Comparison of ENCODE assay signal across 8 cellular contexts in genomic region chr2:172098650-172099471, GRCh38. TPM values are rescaled to one million over a fixed set of nuclear protein-coding genes. Genes with fewer than 3 reads are reported as not detected.
A peak's percentile ranks its signal among the peaks of the same experiment; 100 is the strongest.
DNase-seq lines count a peak whose midpoint lies in the region; TF ChIP-seq lines count a peak whose summit lies in the region.

No MANE protein-coding gene starts in this region.

- H2AFZ ChIP-seq in neural cell (ENCODE audit: low read depth, low read length), result no peak overlapping the region

- peak overlapping the region; percentile 92 for H3K4me2 ChIP-seq in neural cell (ENCODE audit: low read length)

- H3K27ac ChIP-seq in endodermal cell (ENCODE audit: low read depth, low read length) (no peak overlapping the region), neural cell (ENCODE audit: low read length) (peak overlapping the region; percentile 93)

- no peak for TF ChIP-seq EP300 in neural cell (conservative IDR thresholded peaks at IDR 0.05; ENCODE audit: poor library complexity, severe bottlenecking)

- H3K4me3 Mint-ChIP-seq in endodermal cell, result peak overlapping the region; percentile 9

- peaks cover 14% of the 10 kb centered on the region for H3K4me1 ChIP-seq in endodermal cell (ENCODE audit: control insufficient read depth, insufficient read depth, low read length)

- peaks cover 64% of the 10 kb centered on the region for H3K79me2 ChIP-seq in neural cell (replicated peaks; ENCODE audit: insufficient read depth, low read length)

- H3K27ac Mint-ChIP-seq in endodermal cell, result no peak overlapping the region

- 3 to 5% methylated on average over 21 to 61 of the region's 61 CpGs for WGBS in endodermal cell (ENCODE audit: insufficient coverage in 1 of 2, insufficient read length in 1 of 2), 2 experiments

- H3K36me3 ChIP-seq in endodermal cell (ENCODE audit: control insufficient read depth, insufficient read depth, low read length) (no peaks in the 10 kb centered on the region), neural cell (ENCODE audit: insufficient read depth, low read length) (no peaks in the 10 kb centered on the region)

- peak; percentile 35 to 45 for DNase-seq in stimulated activated CD4-positive, alpha-beta T cell treated with anti-CD3 and anti-CD28 coated beads, Interleukin-4, amount 100 ng/mL, for 4 hours
- no peak for DNase-seq in stimulated activated CD4-positive, alpha-beta T cell treated with anti-CD3 and anti-CD28 coated beads, Interleukin-2, amount 100 ng/mL, for 48 hours
- DNase-seq in SW 1271 (lab: John Stamatoyannopoulos, UW), result peak; percentile 76 to 80
- DNase-seq in endodermal cell, result peak; percentile 84
- no peak for DNase-seq in DMS79 (lab: John Stamatoyannopoulos, UW)
- DNase-seq in pons (ENCODE audit: low spot score), result no peak
- no peak for DNase-seq in KG1 (lab: John Stamatoyannopoulos, UW)

- H3K9me2 ChIP-seq in neural cell (ENCODE audit: insufficient read depth, low read length), result no peaks in the 10 kb centered on the region

- no peak for TF ChIP-seq RAD21 in neural cell (conservative IDR thresholded peaks at IDR 0.05)

- H3F3A ChIP-seq in neural cell (ENCODE audit: insufficient read depth, low read length, poor library complexity, severe bottlenecking), result peaks cover 5% of the 10 kb centered on the region

- no peaks in the 10 kb centered on the region for H3K9me3 Mint-ChIP-seq in endodermal cell

- peaks cover 98% of the 10 kb centered on the region for H3K27me3 Mint-ChIP-seq in endodermal cell (ENCODE audit: insufficient read depth)

- no peak overlapping the region for H3K4me3 ChIP-seq in endodermal cell (ENCODE audit: low read length)
- H3K4me3 ChIP-seq in neural cell (ENCODE audit: low read length), result peak overlapping the region; percentile 85

- no peak for TF ChIP-seq CTCF in endodermal cell (conservative IDR thresholded peaks at IDR 0.05)
- TF ChIP-seq CTCF in neural cell (IDR thresholded peaks at IDR 0.05; ENCODE audit: poor library complexity, severe bottlenecking), result no peak

- no peak overlapping the region for H3K9ac ChIP-seq in endodermal cell (ENCODE audit: extremely low read depth, low read length, poor library complexity, severe bottlenecking)
- H3K9ac ChIP-seq in neural cell (ENCODE audit: low read length), result peak overlapping the region; percentile 92

- peaks cover 35% of the 10 kb centered on the region for H3K4me1 Mint-ChIP-seq in endodermal cell

- peaks cover 99% of the 10 kb centered on the region for H3K27me3 ChIP-seq in endodermal cell (ENCODE audit: control insufficient read depth, insufficient read depth, low read length, poor library complexity, severe bottlenecking)
- peaks cover 4% of the 10 kb centered on the region for H3K27me3 ChIP-seq in neural cell (ENCODE audit: insufficient read depth, low read depth, low read length)

- no peaks in the 10 kb centered on the region for H3K36me3 Mint-ChIP-seq in endodermal cell (ENCODE audit: low read depth)

- no peaks in the 10 kb centered on the region for H3K9me3 ChIP-seq in endodermal cell (ENCODE audit: control insufficient read depth, low read length)
- H3K9me3 ChIP-seq in neural cell (ENCODE audit: low read length), result no peaks in the 10 kb centered on the region

- peaks cover 19% of the 10 kb centered on the region for H4K20me1 ChIP-seq in neural cell (ENCODE audit: insufficient read depth)

TF ChIP-seq in neural cell, 6 proteins besides CTCF, POLR2A, EP300 and RAD21:
- no peak for TF ChIP-seq SMC3 (conservative IDR thresholded peaks at IDR 0.05; ENCODE audit: poor library complexity)
- no peak for TF ChIP-seq EZH2 (IDR thresholded peaks at IDR 0.05; ENCODE audit: borderline replicate concordance, insufficient read depth, low read length, poor library complexity, severe bottlenecking)
- no peak for TF ChIP-seq TAF1 (IDR thresholded peaks at IDR 0.05; ENCODE audit: low read depth)
- no peak for TF ChIP-seq POLR2AphosphoS5 (IDR thresholded peaks at IDR 0.05)
- peak; percentile 28 for TF ChIP-seq MXI1 (conservative IDR thresholded peaks at IDR 0.05; ENCODE audit: poor library complexity, severe bottlenecking)
- TF ChIP-seq, protein P1, sequence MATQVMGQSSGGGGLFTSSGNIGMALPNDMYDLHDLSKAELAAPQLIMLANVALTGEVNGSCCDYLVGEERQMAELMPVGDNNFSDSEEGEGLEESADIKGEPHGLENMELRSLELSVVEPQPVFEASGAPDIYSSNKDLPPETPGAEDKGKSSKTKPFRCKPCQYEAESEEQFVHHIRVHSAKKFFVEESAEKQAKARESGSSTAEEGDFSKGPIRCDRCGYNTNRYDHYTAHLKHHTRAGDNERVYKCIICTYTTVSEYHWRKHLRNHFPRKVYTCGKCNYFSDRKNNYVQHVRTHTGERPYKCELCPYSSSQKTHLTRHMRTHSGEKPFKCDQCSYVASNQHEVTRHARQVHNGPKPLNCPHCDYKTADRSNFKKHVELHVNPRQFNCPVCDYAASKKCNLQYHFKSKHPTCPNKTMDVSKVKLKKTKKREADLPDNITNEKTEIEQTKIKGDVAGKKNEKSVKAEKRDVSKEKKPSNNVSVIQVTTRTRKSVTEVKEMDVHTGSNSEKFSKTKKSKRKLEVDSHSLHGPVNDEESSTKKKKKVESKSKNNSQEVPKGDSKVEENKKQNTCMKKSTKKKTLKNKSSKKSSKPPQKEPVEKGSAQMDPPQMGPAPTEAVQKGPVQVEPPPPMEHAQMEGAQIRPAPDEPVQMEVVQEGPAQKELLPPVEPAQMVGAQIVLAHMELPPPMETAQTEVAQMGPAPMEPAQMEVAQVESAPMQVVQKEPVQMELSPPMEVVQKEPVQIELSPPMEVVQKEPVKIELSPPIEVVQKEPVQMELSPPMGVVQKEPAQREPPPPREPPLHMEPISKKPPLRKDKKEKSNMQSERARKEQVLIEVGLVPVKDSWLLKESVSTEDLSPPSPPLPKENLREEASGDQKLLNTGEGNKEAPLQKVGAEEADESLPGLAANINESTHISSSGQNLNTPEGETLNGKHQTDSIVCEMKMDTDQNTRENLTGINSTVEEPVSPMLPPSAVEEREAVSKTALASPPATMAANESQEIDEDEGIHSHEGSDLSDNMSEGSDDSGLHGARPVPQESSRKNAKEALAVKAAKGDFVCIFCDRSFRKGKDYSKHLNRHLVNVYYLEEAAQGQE (IDR thresholded peaks at IDR 0.05; ENCODE audit: borderline replicate concordance), result no peak
TF ChIP-seq in neural cell: peak in this region for 1.

RNA-seq across cellular contexts. Expression of gene DLX2, which starts 3.8 kb away (rescaled TPM):
- total RNA-seq in endodermal cell, result under 1 TPM in 1 of 2 donors, not detected in 1; 0.13 TPM
- polyA plus RNA-seq in endodermal cell (2013, experiment 1 of 2), result 8.9 TPM
- polyA plus RNA-seq in endodermal cell (2013, experiment 2 of 2), result 11.6 TPM
- polyA plus RNA-seq in neural cell, result 7.7 and 9.3 TPM in 2 replicates
- polyA minus RNA-seq in neural cell, result 18.7 and 19.3 TPM in 2 replicates

RNA-seq across cellular contexts. Expression of gene DLX1, which starts 13.6 kb away (rescaled TPM):
- total RNA-seq in endodermal cell, result not detected
- 10.5 TPM for polyA plus RNA-seq in endodermal cell (2013, experiment 1 of 2)
- 14.9 TPM for polyA plus RNA-seq in endodermal cell (2013, experiment 2 of 2)
- polyA plus RNA-seq in neural cell, result 67.3 and 83.1 TPM in 2 replicates
- 53.3 and 55.8 TPM in 2 replicates for polyA minus RNA-seq in neural cell

Comparison
In these comparisons a context has a peak if more than half of its experiments do, and no peak if none do; other contexts are left out.
1. DNase-seq: peak in stimulated activated CD4-positive, alpha-beta T cell treated with anti-CD3 and anti-CD28 coated beads, Interleukin-4, amount 100 ng/mL, for 4 hours (2 of 2), SW 1271 (2 of 2) and endodermal cell (single experiment); none in stimulated activated CD4-positive, alpha-beta T cell treated with anti-CD3 and anti-CD28 coated beads, Interleukin-2, amount 100 ng/mL, for 48 hours (0 of 2), DMS79 (single experiment), pons (single experiment) and KG1 (single experiment).